ENCODE assay signal across 26 cellular contexts in genomic region chr4:58127680-58128079, GRCh38.
"Had no signal": no experiment of that assay in that cellular context is flagged by ENCODE, and none has a peak within 500 bp of the region (broad histone marks: within the 10 kb centered on the region; RNA-seq: fewer than 3 reads in every experiment).

No MANE protein-coding gene starts in this region.

- H3K4me3 ChIP-seq: colonic mucosa, esophagus squamous epithelium, gastrocnemius medialis, heart right ventricle, left lung, lower lobe of right lung, mucosa of descending colon had no signal

- H3K36me3 ChIP-seq: colonic mucosa, esophagus squamous epithelium, gastrocnemius medialis, heart right ventricle, left lung, lower lobe of right lung had no signal

- ATAC-seq: effector memory CD8-positive, alpha-beta T cell; esophagus mucosa; gastrocnemius medialis; heart right ventricle; left cardiac atrium; left lung; left ventricle myocardium superior; lower lobe of right lung; mucosa of descending colon had no signal

- H3K27me3 ChIP-seq: colonic mucosa, esophagus squamous epithelium, gastrocnemius medialis, left lung had no signal

- DNase-seq: colonic mucosa; cortex of kidney; effector CD8-positive, alpha-beta T cell; effector memory CD8-positive, alpha-beta T cell; endodermal cell; erythroblast; esophagus squamous epithelium; foreskin fibroblast; foreskin melanocyte; gastrocnemius medialis; glutamatergic neuron; head of caudate nucleus; heart right ventricle; hippocampal formation; left cardiac atrium; left lung; left ventricle myocardium superior; lower lobe of right lung; mesenchymal stem cell; mucosa of descending colon; naive B cell had no signal

- H3K9me3 ChIP-seq: colonic mucosa, esophagus squamous epithelium, gastrocnemius medialis, heart right ventricle, left lung, lower lobe of right lung, mucosa of descending colon had no signal

- FAIRE-seq: endometrium, islet of Langerhans, keratinocyte had no signal

- H3K27ac ChIP-seq: colonic mucosa, epithelial cell of prostate, esophagus squamous epithelium, gastrocnemius medialis, heart right ventricle, left lung, lower lobe of right lung had no signal
